In the genomic region with DNA sequence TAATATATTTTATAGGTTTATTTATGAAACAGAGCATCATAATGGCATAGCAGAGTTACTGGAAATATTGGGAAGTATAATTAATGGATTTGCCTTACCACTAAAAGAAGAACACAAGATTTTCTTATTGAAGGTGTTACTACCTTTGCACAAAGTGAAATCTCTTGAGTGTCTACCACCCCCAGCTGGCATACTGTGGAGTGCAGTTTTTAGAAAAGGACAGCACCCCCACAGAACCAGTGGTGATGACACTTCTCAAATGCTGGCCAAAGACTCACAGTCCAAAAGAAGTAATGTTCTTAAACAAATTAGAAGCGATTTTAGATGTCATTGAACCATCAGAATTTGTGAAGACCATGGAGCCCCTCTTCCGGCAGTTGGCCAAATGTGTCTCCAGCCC, we compare ENCODE assay signal across 2 cellular contexts.
TF ChIP-seq lines count a peak whose summit lies in the region.

No MANE protein-coding gene starts in this region.

TF ChIP-seq in Ishikawa, 13 proteins besides CTCF, POLR2A, EP300 and RAD21:
- TF ChIP-seq TEAD4 (IDR thresholded peaks at IDR 0.05) (no peak), CEBPB (IDR thresholded peaks at IDR 0.05) (no peak), YY1 (IDR thresholded peaks at IDR 0.05; ENCODE audit: low read depth) (no peak), NFIC (IDR thresholded peaks at IDR 0.05) (no peak), CREB1 (IDR thresholded peaks at IDR 0.05; ENCODE audit: low read depth) (no peak), FOXM1 (IDR thresholded peaks at IDR 0.05; ENCODE audit: borderline replicate concordance, low read depth) (no peak), TCF12 (IDR thresholded peaks at IDR 0.05; ENCODE audit: low read depth) (no peak), ZBTB7A (IDR thresholded peaks at IDR 0.05; ENCODE audit: low read depth) (no peak), TAF1 (IDR thresholded peaks at IDR 0.05; ENCODE audit: low read depth) (no peak), EGR1 (IDR thresholded peaks at IDR 0.05) (no peak)
- TF ChIP-seq, protein P1, sequence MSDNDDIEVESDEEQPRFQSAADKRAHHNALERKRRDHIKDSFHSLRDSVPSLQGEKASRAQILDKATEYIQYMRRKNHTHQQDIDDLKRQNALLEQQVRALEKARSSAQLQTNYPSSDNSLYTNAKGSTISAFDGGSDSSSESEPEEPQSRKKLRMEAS (IDR thresholded peaks at IDR 0.05), result no peak
- TF ChIP-seq, protein P2, sequence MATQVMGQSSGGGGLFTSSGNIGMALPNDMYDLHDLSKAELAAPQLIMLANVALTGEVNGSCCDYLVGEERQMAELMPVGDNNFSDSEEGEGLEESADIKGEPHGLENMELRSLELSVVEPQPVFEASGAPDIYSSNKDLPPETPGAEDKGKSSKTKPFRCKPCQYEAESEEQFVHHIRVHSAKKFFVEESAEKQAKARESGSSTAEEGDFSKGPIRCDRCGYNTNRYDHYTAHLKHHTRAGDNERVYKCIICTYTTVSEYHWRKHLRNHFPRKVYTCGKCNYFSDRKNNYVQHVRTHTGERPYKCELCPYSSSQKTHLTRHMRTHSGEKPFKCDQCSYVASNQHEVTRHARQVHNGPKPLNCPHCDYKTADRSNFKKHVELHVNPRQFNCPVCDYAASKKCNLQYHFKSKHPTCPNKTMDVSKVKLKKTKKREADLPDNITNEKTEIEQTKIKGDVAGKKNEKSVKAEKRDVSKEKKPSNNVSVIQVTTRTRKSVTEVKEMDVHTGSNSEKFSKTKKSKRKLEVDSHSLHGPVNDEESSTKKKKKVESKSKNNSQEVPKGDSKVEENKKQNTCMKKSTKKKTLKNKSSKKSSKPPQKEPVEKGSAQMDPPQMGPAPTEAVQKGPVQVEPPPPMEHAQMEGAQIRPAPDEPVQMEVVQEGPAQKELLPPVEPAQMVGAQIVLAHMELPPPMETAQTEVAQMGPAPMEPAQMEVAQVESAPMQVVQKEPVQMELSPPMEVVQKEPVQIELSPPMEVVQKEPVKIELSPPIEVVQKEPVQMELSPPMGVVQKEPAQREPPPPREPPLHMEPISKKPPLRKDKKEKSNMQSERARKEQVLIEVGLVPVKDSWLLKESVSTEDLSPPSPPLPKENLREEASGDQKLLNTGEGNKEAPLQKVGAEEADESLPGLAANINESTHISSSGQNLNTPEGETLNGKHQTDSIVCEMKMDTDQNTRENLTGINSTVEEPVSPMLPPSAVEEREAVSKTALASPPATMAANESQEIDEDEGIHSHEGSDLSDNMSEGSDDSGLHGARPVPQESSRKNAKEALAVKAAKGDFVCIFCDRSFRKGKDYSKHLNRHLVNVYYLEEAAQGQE (IDR thresholded peaks at IDR 0.05; ENCODE audit: low read depth), result no peak
- TF ChIP-seq, protein P3, sequence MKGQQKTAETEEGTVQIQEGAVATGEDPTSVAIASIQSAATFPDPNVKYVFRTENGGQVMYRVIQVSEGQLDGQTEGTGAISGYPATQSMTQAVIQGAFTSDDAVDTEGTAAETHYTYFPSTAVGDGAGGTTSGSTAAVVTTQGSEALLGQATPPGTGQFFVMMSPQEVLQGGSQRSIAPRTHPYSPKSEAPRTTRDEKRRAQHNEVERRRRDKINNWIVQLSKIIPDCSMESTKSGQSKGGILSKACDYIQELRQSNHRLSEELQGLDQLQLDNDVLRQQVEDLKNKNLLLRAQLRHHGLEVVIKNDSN (IDR thresholded peaks at IDR 0.05), result no peak

TF ChIP-seq in K562, 482 proteins besides CTCF, POLR2A, EP300 and RAD21:
- no peak for TF ChIP-seq NCOR1 (IDR thresholded peaks at IDR 0.05)
- TF ChIP-seq, protein P4, sequence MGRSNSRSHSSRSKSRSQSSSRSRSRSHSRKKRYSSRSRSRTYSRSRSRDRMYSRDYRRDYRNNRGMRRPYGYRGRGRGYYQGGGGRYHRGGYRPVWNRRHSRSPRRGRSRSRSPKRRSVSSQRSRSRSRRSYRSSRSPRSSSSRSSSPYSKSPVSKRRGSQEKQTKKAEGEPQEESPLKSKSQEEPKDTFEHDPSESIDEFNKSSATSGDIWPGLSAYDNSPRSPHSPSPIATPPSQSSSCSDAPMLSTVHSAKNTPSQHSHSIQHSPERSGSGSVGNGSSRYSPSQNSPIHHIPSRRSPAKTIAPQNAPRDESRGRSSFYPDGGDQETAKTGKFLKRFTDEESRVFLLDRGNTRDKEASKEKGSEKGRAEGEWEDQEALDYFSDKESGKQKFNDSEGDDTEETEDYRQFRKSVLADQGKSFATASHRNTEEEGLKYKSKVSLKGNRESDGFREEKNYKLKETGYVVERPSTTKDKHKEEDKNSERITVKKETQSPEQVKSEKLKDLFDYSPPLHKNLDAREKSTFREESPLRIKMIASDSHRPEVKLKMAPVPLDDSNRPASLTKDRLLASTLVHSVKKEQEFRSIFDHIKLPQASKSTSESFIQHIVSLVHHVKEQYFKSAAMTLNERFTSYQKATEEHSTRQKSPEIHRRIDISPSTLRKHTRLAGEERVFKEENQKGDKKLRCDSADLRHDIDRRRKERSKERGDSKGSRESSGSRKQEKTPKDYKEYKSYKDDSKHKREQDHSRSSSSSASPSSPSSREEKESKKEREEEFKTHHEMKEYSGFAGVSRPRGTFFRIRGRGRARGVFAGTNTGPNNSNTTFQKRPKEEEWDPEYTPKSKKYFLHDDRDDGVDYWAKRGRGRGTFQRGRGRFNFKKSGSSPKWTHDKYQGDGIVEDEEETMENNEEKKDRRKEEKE (IDR thresholded peaks at IDR 0.05; ENCODE audit: borderline replicate concordance in 1 of 2, control insufficient read depth in 1 of 2, low read depth in 2 of 2, low read length in 1 of 2), result no peak
- no peak for TF ChIP-seq ZNF699 (CRISPR knock-in tag; IDR thresholded peaks at IDR 0.05; ENCODE audit: insufficient replicate concordance)
TF ChIP-seq in K562: peak in this region for 0.
